16 cellular contexts compared by ENCODE assay signal in genomic region chr5:176768174-176768970, GRCh38. TPM values are rescaled to one million over a fixed set of nuclear protein-coding genes. Genes with fewer than 3 reads are reported as not detected.
DNase-seq lines count a peak whose midpoint lies in the region; ATAC-seq and TF ChIP-seq lines count a peak whose summit lies in the region.
"Had no signal": no experiment of that assay in that cellular context is flagged by ENCODE, and none has a peak within 500 bp of the region (broad histone marks: within the 10 kb centered on the region; RNA-seq: fewer than 3 reads in every experiment).

No MANE protein-coding gene starts in this region.

- H3K27me3 ChIP-seq in left ventricle myocardium inferior (ENCODE audit: low read depth) (peaks cover 62% of the 10 kb centered on the region), colonic mucosa (no peaks in the 10 kb centered on the region), vagina (no peaks in the 10 kb centered on the region)

- H3K4me3 ChIP-seq in left ventricle myocardium inferior (no peak overlapping the region), colonic mucosa (no peak overlapping the region), vagina (no peak overlapping the region)
- H3K4me3 ChIP-seq: GM23248 had no signal

- no peak for TF ChIP-seq CTCF in left ventricle myocardium inferior (IDR thresholded peaks at IDR 0.05; ENCODE audit: borderline replicate concordance)
- TF ChIP-seq CTCF in colonic mucosa (IDR thresholded peaks at IDR 0.05), result no peak
- TF ChIP-seq CTCF in osteocyte (IDR thresholded peaks at IDR 0.05), result no peak
- TF ChIP-seq CTCF in vagina (IDR thresholded peaks at IDR 0.05), result no peak
- TF ChIP-seq CTCF in Calu3 (IDR thresholded peaks at IDR 0.05; ENCODE audit: unreplicated experiment), result no peak

- no peaks in the 10 kb centered on the region for H3K4me1 ChIP-seq in left ventricle myocardium inferior
- H3K4me1 ChIP-seq in colonic mucosa, result no peaks in the 10 kb centered on the region
- H3K4me1 ChIP-seq in vagina, result no peaks in the 10 kb centered on the region

- peaks cover 34% of the 10 kb centered on the region for H3K9me3 ChIP-seq in left ventricle myocardium inferior (replicated peaks)
- no peaks in the 10 kb centered on the region for H3K9me3 ChIP-seq in colonic mucosa
- H3K9me3 ChIP-seq in vagina, result peaks cover 5% of the 10 kb centered on the region

- H3K4me1 Mint-ChIP-seq in osteocyte (ENCODE audit: unreplicated experiment) (no peaks in the 10 kb centered on the region), Calu3 (ENCODE audit: low read depth, unreplicated experiment) (no peaks in the 10 kb centered on the region)
- H3K4me1 Mint-ChIP-seq: CD4-positive, alpha-beta memory T cell had no signal

- H3K4me3 Mint-ChIP-seq in osteocyte (ENCODE audit: unreplicated experiment), result no peak overlapping the region
- no peak overlapping the region for H3K4me3 Mint-ChIP-seq in Calu3 (ENCODE audit: low read depth, unreplicated experiment)
- H3K4me3 Mint-ChIP-seq: CD4-positive, alpha-beta memory T cell had no signal

- peaks cover 43% of the 10 kb centered on the region for H3K27me3 Mint-ChIP-seq in osteocyte (ENCODE audit: unreplicated experiment)
- H3K27me3 Mint-ChIP-seq in Calu3 (ENCODE audit: unreplicated experiment), result peaks cover 93% of the 10 kb centered on the region

- no peak overlapping the region for H3K27ac ChIP-seq in left ventricle myocardium inferior (replicated peaks)
- H3K27ac ChIP-seq in colonic mucosa, result no peak overlapping the region
- H3K27ac ChIP-seq in vagina, result no peak overlapping the region
- H3K27ac ChIP-seq: GM23248 had no signal

- DNase-seq in cardiac septum (ENCODE audit: low spot score), result peak; percentile 41
- DNase-seq in left ventricle myocardium inferior, result no peak
- peak; percentile 9 for DNase-seq in colonic mucosa
- DNase-seq in osteocyte (ENCODE audit: extremely low spot score, unreplicated experiment), result peak; percentile 60
- peak; percentile 42 to 61 for DNase-seq in vagina (ENCODE audit: extremely low spot score in 2 of 2)
- DNase-seq in Calu3, result no peak
- DNase-seq: CD4-positive, alpha-beta memory T cell; DMS79 treated with DMSO at 0.1 percent for 48 hours; GM23248; KBM-7; NCI-H1092; NCI-H1694; NCI-H345; SHP77 had no signal

- intact Hi-C loops in cardiac septum (cut with DNase I), result no loop called here
- intact Hi-C loops in left ventricle myocardium inferior (cut with micrococcal nuclease), result no loop called here
- intact Hi-C loops in colonic mucosa (cut with DNase I), result no loop called here
- intact Hi-C loops in vagina (cut with DNase I), result no loop called here
- intact Hi-C loops in Calu3 (cut with micrococcal nuclease; ENCODE audit: unreplicated experiment), result no loop called here

- H3K9ac ChIP-seq in colonic mucosa (ENCODE audit: low read depth in 2 of 2, low read length in 2 of 2), result no peak overlapping the region
- H3K9ac ChIP-seq: GM23248 had no signal

- H3K9me3 Mint-ChIP-seq in osteocyte (ENCODE audit: unreplicated experiment) (peaks cover 16% of the 10 kb centered on the region), Calu3 (ENCODE audit: low read depth, unreplicated experiment) (no peaks in the 10 kb centered on the region)

- no TSS peak for BruUV-seq in Calu3 (replicated peaks; lab: Mats Ljungman, UMichigan)

- ATAC-seq in HG03520 (IDR thresholded peaks at IDR 0.05; ENCODE audit: unreplicated experiment), result no peak
- ATAC-seq: Panc1 had no signal

- CTCF ChIA-PET in Calu3 (lab: Charles Lee), result interaction anchor here (1.0 kb wide), 1 partner anchor 15 kb away, joined by 3 read pairs; no protein-coding TSS in a partner anchor

- H3K27ac Mint-ChIP-seq in osteocyte (ENCODE audit: unreplicated experiment) (no peak overlapping the region), Calu3 (ENCODE audit: unreplicated experiment) (no peak overlapping the region)
- H3K27ac Mint-ChIP-seq: CD4-positive, alpha-beta memory T cell had no signal

- no peaks in the 10 kb centered on the region for H3K36me3 Mint-ChIP-seq in osteocyte (ENCODE audit: unreplicated experiment)
- no peaks in the 10 kb centered on the region for H3K36me3 Mint-ChIP-seq in Calu3 (ENCODE audit: insufficient read depth, unreplicated experiment)

- TF ChIP-seq POLR2A in vagina (IDR thresholded peaks at IDR 0.05), result no peak

- H3K36me3 ChIP-seq in left ventricle myocardium inferior, result no peaks in the 10 kb centered on the region
- no peaks in the 10 kb centered on the region for H3K36me3 ChIP-seq in colonic mucosa
- no peaks in the 10 kb centered on the region for H3K36me3 ChIP-seq in vagina

RNA-seq across cellular contexts. Expression of gene UNC5A, which starts 42.0 kb away (rescaled TPM):
- total RNA-seq in cardiac septum (0.05 TPM), left ventricle myocardium inferior (not detected), colonic mucosa (not detected), osteocyte (not detected in 2 replicates), vagina (not detected), Calu3 (2022) (19.5 and 20.2 TPM in 2 replicates)
- total RNA-seq: CD4-positive, alpha-beta memory T cell; GM23248 had no signal

Comparison
In these comparisons a context has a peak if more than half of its experiments do, and no peak if none do; other contexts are left out.
1. DNase-seq: peak in cardiac septum (single experiment), colonic mucosa (single experiment), osteocyte (single experiment) and vagina (2 of 2); none in left ventricle myocardium inferior (single experiment) and Calu3 (single experiment).
2. RNA of gene UNC5A, which starts 42.0 kb away (total RNA-seq): 19.5 to 20.2 TPM in Calu3; 0.05 TPM in cardiac septum (single experiment), not detected in colonic mucosa, not detected in osteocyte, not detected in left ventricle myocardium inferior (single experiment) and not detected in vagina (single experiment); every median in the first group is over 10 times any median in the second.